ENCODE assay signal across 16 cellular contexts in genomic region chr1:87155648-87156047, GRCh38.
DNase-seq lines count a peak whose midpoint lies in the region; ATAC-seq, FAIRE-seq and TF ChIP-seq lines count a peak whose summit lies in the region.
"Had no signal": no experiment of that assay in that cellular context is flagged by ENCODE, and none has a peak within 500 bp of the region (broad histone marks: within the 10 kb centered on the region; RNA-seq: fewer than 3 reads in every experiment).

No MANE protein-coding gene starts in this region.

- H3K4me1 ChIP-seq in endodermal cell (ENCODE audit: control insufficient read depth, insufficient read depth, low read length): peaks cover 4% of the 10 kb centered on the region
- H3K4me1 ChIP-seq in neuronal stem cell (ENCODE audit: control insufficient read depth in 2 of 2, insufficient read depth in 1 of 2, low read depth in 1 of 2, low read length in 2 of 2): peaks cover 4 to 12% of the 10 kb centered on the region in 2 donors

- H3K27me3 Mint-ChIP-seq in endodermal cell (ENCODE audit: insufficient read depth): peaks cover 30% of the 10 kb centered on the region

- H3K9ac ChIP-seq in endodermal cell (ENCODE audit: extremely low read depth, low read length, poor library complexity, severe bottlenecking) (no peak overlapping the region), neuronal stem cell (ENCODE audit: low read depth, low read length, poor library complexity) (no peak overlapping the region)

- H3K4me3 ChIP-seq in endodermal cell (ENCODE audit: low read length) (no peak overlapping the region), neuronal stem cell (ENCODE audit: low read length in 2 of 2) (no peak overlapping the region)
- H3K4me3 ChIP-seq: SJSA1 had no signal

- no peaks in the 10 kb centered on the region for H3K9me3 Mint-ChIP-seq in endodermal cell
- H3K9me3 Mint-ChIP-seq: CD8-positive, alpha-beta T cell; HFFc6 had no signal

- peaks cover 43% of the 10 kb centered on the region for H3K27me3 ChIP-seq in endodermal cell (ENCODE audit: control insufficient read depth, insufficient read depth, low read length, poor library complexity, severe bottlenecking)
- peaks cover 0 to 46% (median 0%) of the 10 kb centered on the region in 3 experiments for H3K27me3 ChIP-seq in neuronal stem cell (ENCODE audit: control insufficient read depth in 3 of 3, insufficient read depth in 3 of 3, low read depth in 1 of 3, low read length in 3 of 3)
- H3K27me3 ChIP-seq: SJSA1 had no signal

- peak; percentile 41 for DNase-seq in COLO829 (ENCODE audit: low spot score)
- peak; percentile 68 for DNase-seq in NCI-H526 treated with DMSO at 0.1 percent for 48 hours (lab: John Stamatoyannopoulos, UW)
- no peak for DNase-seq in endodermal cell
- no peak for DNase-seq in neuronal stem cell (ENCODE audit: low spot score)
- DNase-seq in activated CD4-positive, CD25-positive, alpha-beta regulatory T cell (lab: John Stamatoyannopoulos, UW): no peak
- DNase-seq in GM12891 (ENCODE audit: insufficient read length, low spot score): no peak
- DNase-seq: ACHN; CD8-positive, alpha-beta T cell; GF-D8; HFFc6; Karpas-422; NCI-H187 treated with DMSO at 0.1 percent for 48 hours; NCI-H510A had no signal

- peak overlapping the region; percentile 31 for H2BK5ac ChIP-seq in neuronal stem cell (ENCODE audit: low read length)

- TF ChIP-seq POLR2A in GM12891 (IDR thresholded peaks at IDR 0.05; ENCODE audit: low read depth, low read length): no peak

- H3K4me3 Mint-ChIP-seq in endodermal cell: no peak overlapping the region
- H3K4me3 Mint-ChIP-seq: CD8-positive, alpha-beta T cell; HFFc6 had no signal

- ATAC-seq in HG03342 (IDR thresholded peaks at IDR 0.05; ENCODE audit: unreplicated experiment): no peak
- ATAC-seq: CD8-positive, alpha-beta T cell; HepG2 had no signal

- H3K23ac ChIP-seq in neuronal stem cell (ENCODE audit: low read depth, low read length, poor library complexity): no peak overlapping the region

- no peaks in the 10 kb centered on the region for H3K79me1 ChIP-seq in neuronal stem cell (ENCODE audit: low read depth, low read length)

- no peak overlapping the region for H3K14ac ChIP-seq in neuronal stem cell (ENCODE audit: low read length)

- no peak overlapping the region for H2AK5ac ChIP-seq in neuronal stem cell (ENCODE audit: low read depth, low read length)

- H3K4ac ChIP-seq in neuronal stem cell (ENCODE audit: low read length): no peak overlapping the region

- H4K8ac ChIP-seq in neuronal stem cell (ENCODE audit: low read depth, low read length): no peak overlapping the region

- no peak overlapping the region for H2BK120ac ChIP-seq in neuronal stem cell (ENCODE audit: low read depth, low read length)

- H2BK15ac ChIP-seq in neuronal stem cell (ENCODE audit: low read length): no peak overlapping the region

- peaks cover 11% of the 10 kb centered on the region for H3K4me1 Mint-ChIP-seq in endodermal cell

- no peaks in the 10 kb centered on the region for H3K36me3 Mint-ChIP-seq in endodermal cell (ENCODE audit: low read depth)
- H3K36me3 Mint-ChIP-seq: CD8-positive, alpha-beta T cell had no signal

- no peak overlapping the region for H4K91ac ChIP-seq in neuronal stem cell (ENCODE audit: low read depth, low read length, poor library complexity)

- no peak overlapping the region for H3K4me2 ChIP-seq in neuronal stem cell (ENCODE audit: insufficient read depth, low read length, poor library complexity, severe bottlenecking)

- no peak overlapping the region for H2AFZ ChIP-seq in neuronal stem cell (ENCODE audit: low read length)

- H3K27ac ChIP-seq in endodermal cell (ENCODE audit: low read depth, low read length) (peak overlapping the region; percentile 52), neuronal stem cell (replicated peaks; ENCODE audit: low read length) (no peak overlapping the region)
- H3K27ac ChIP-seq: SJSA1 had no signal

- no peak for TF ChIP-seq CTCF in endodermal cell (conservative IDR thresholded peaks at IDR 0.05)

- H2BK12ac ChIP-seq in neuronal stem cell (ENCODE audit: low read length): no peak overlapping the region

- peak overlapping the region; percentile 61 for H3K18ac ChIP-seq in neuronal stem cell (ENCODE audit: low read length)

- 80 to 92% methylated on average over 2 to 9 of the region's 9 CpGs for WGBS in endodermal cell (ENCODE audit: insufficient coverage in 1 of 2, insufficient read length in 1 of 2), 2 experiments
- no CpG with 5 or more reads among the region's 9 CpGs for WGBS in neuronal stem cell (ENCODE audit: extremely low coverage in 2 of 2, insufficient read length in 2 of 2, insufficient replicate concordance in 1 of 2), 2 donors

- H3K36me3 ChIP-seq in endodermal cell (ENCODE audit: control insufficient read depth, insufficient read depth, low read length) (no peaks in the 10 kb centered on the region), neuronal stem cell (replicated peaks in 1 of 2; ENCODE audit: control insufficient read depth in 2 of 2, insufficient read depth in 2 of 2, low read length in 2 of 2) (no peaks in the 10 kb centered on the region)
- H3K36me3 ChIP-seq: SJSA1 had no signal

- no peaks in the 10 kb centered on the region for H3K9me3 ChIP-seq in endodermal cell (ENCODE audit: control insufficient read depth, low read length)
- no peaks in the 10 kb centered on the region for H3K9me3 ChIP-seq in neuronal stem cell (replicated peaks in 1 of 2; ENCODE audit: control insufficient read depth in 2 of 2, insufficient read depth in 1 of 2, low read depth in 1 of 2, low read length in 2 of 2)
- H3K9me3 ChIP-seq: SJSA1 had no signal

- no peak for FAIRE-seq in GM12891 (lab: Jason Lieb, UNC)
- FAIRE-seq: HepG2 had no signal

- H3K27ac Mint-ChIP-seq in endodermal cell: no peak overlapping the region
- H3K27ac Mint-ChIP-seq: CD8-positive, alpha-beta T cell; HFFc6 had no signal

TF ChIP-seq in GM12891, 5 proteins besides CTCF, POLR2A, EP300 and RAD21:
- TF ChIP-seq POU2F2 (IDR thresholded peaks at IDR 0.05; ENCODE audit: low read depth, low read length) (no peak), TAF1 (IDR thresholded peaks at IDR 0.05; ENCODE audit: low read depth, low read length) (no peak), POLR2AphosphoS5 (IDR thresholded peaks at IDR 0.05; ENCODE audit: low read depth, low read length) (no peak), SPI1 (IDR thresholded peaks at IDR 0.05; ENCODE audit: low read depth, low read length) (no peak), PAX5 (IDR thresholded peaks at IDR 0.05; ENCODE audit: insufficient read depth, low read length, severe bottlenecking) (no peak)

Comparison
In these comparisons a context has a peak if more than half of its experiments do, and no peak if none do; other contexts are left out.
1. DNase-seq: peak in COLO829 (single experiment) and NCI-H526 treated with DMSO at 0.1 percent for 48 hours (single experiment); none in endodermal cell (single experiment), neuronal stem cell (single experiment), activated CD4-positive, CD25-positive, alpha-beta regulatory T cell (0 of 4) and GM12891 (single experiment).